ENCODE assay signal across 8 cellular contexts in genomic region chr9:106921341-106921899, GRCh38. TPM values are rescaled to one million over a fixed set of nuclear protein-coding genes. Genes with fewer than 3 reads are reported as not detected.
DNase-seq lines count a peak whose midpoint lies in the region; ATAC-seq lines count a peak whose summit lies in the region.

No MANE protein-coding gene starts in this region.

- intact Hi-C loops in left cardiac atrium (cut with DNase I): loop anchor here (5.0 to 10.0 kb wide), 2 partner anchors 39 to 57 kb away; partner anchors contain the start of gene ZNF462 (in 1 of the 2)

- no peak overlapping the region for H3K27ac Mint-ChIP-seq in activated T-helper 17 cell treated with anti-CD3 and anti-CD28 coated beads, Interleukin-2, amount 50 U/mL, for 72 hours

- no peaks in the 10 kb centered on the region for H3K4me1 Mint-ChIP-seq in activated T-helper 17 cell treated with anti-CD3 and anti-CD28 coated beads, Interleukin-2, amount 50 U/mL, for 72 hours

- DNase-seq in COLO829 (ENCODE audit: low spot score) (peak; percentile 90), LoVo (ENCODE audit: low spot score) (peak; percentile 64), left cardiac atrium (peak; percentile 46), putamen (ENCODE audit: low spot score) (peak; percentile 54), T1000 (lab: John Stamatoyannopoulos, UW) (no peak)

- H3K36me3 Mint-ChIP-seq in activated T-helper 17 cell treated with anti-CD3 and anti-CD28 coated beads, Interleukin-2, amount 50 U/mL, for 72 hours (ENCODE audit: low read depth): no peaks in the 10 kb centered on the region

- peaks cover 3% of the 10 kb centered on the region for H3K27me3 Mint-ChIP-seq in activated T-helper 17 cell treated with anti-CD3 and anti-CD28 coated beads, Interleukin-2, amount 50 U/mL, for 72 hours

- peaks cover 8% of the 10 kb centered on the region for H3K9me3 Mint-ChIP-seq in activated T-helper 17 cell treated with anti-CD3 and anti-CD28 coated beads, Interleukin-2, amount 50 U/mL, for 72 hours

- ATAC-seq in activated T-helper 17 cell treated with anti-CD3 and anti-CD28 coated beads, Interleukin-2, amount 50 U/mL, for 72 hours (replicated peaks): peak; percentile 29
- ATAC-seq in left cardiac atrium (peak; percentile 93 to 95), GM18907 (IDR thresholded peaks at IDR 0.05; ENCODE audit: unreplicated experiment) (no peak), HG03135 (IDR thresholded peaks at IDR 0.05; ENCODE audit: unreplicated experiment) (no peak)

- no peak overlapping the region for H3K4me3 Mint-ChIP-seq in activated T-helper 17 cell treated with anti-CD3 and anti-CD28 coated beads, Interleukin-2, amount 50 U/mL, for 72 hours

RNA-seq across cellular contexts. Expression of gene ZNF462, which starts 58.5 kb away (rescaled TPM):
- total RNA-seq in activated T-helper 17 cell treated with anti-CD3 and anti-CD28 coated beads, Interleukin-2, amount 50 U/mL, for 72 hours: 1 to 10 TPM in 1 of 2 donors, under 1 TPM in 1; 0.67 to 2.6 TPM
- total RNA-seq in left cardiac atrium: 10 to 100 TPM; 18.6 to 29.3 TPM

Comparison
In these comparisons a context has a peak if more than half of its experiments do, and no peak if none do; other contexts are left out.
1. ATAC-seq: peak in activated T-helper 17 cell treated with anti-CD3 and anti-CD28 coated beads, Interleukin-2, amount 50 U/mL, for 72 hours (single experiment) and left cardiac atrium (2 of 2); none in GM18907 (single experiment) and HG03135 (single experiment).
2. RNA of gene ZNF462, which starts 58.5 kb away (total RNA-seq): 18.6 to 29.3 TPM in left cardiac atrium; 0.67 to 2.6 TPM in activated T-helper 17 cell treated with anti-CD3 and anti-CD28 coated beads, Interleukin-2, amount 50 U/mL, for 72 hours; every median in the first group is over 4 times any median in the second.